8 cellular contexts compared by ENCODE assay signal in genomic region chr3:124837730-124838186, GRCh38. TPM values are rescaled to one million over a fixed set of nuclear protein-coding genes. Genes with fewer than 3 reads are reported as not detected.
DNase-seq lines count a peak whose midpoint lies in the region; ATAC-seq and TF ChIP-seq lines count a peak whose summit lies in the region.

No MANE protein-coding gene starts in this region.

- H3K9me3 Mint-ChIP-seq in natural killer cell treated with Interleukin-12 subunit alpha and Interleukin-12 subunit beta and Interleukin-15 and Interleukin-18, amount 100 ng/mL, for 72 hours = no peaks in the 10 kb centered on the region

- H2AFZ ChIP-seq in GM23248 = no peak overlapping the region

- WGBS in GM23248 (ENCODE audit: low coverage in 1 of 2, low lambda C conversion rate in 2 of 2, missing lambda C conversion rate in 2 of 2), 2 experiments = 1 to 3% methylated on average over 6 of the region's 6 CpGs

- H3K36me3 ChIP-seq in GM23248 (ENCODE audit: low read depth) (peaks cover 21% of the 10 kb centered on the region; the same call in 1 of the 2 replicates), right atrium auricular region (peaks cover 25% of the 10 kb centered on the region), gastrocnemius medialis (peaks cover 2 to 7% of the 10 kb centered on the region in 2 donors)

- in situ Hi-C loops in GM23248 (cut with MboI) = no loop called here
- in situ Hi-C loops in astrocyte of the cerebellum (cut with HindIII; ENCODE audit: low sequenced_read_pairs) = no loop called here
- in situ Hi-C loops in gastrocnemius medialis (cut with MboI; ENCODE audit: low sequenced_read_pairs in 4 of 4) = loop anchor here in 1 of 4 donors (10.0 kb wide), 1 partner anchor 47 kb away; the partner anchor contains the start of gene ITGB5

- H3K27me3 ChIP-seq in GM23248 (replicated peaks; ENCODE audit: insufficient read depth) (no peaks in the 10 kb centered on the region), right atrium auricular region (no peaks in the 10 kb centered on the region), gastrocnemius medialis (no peaks in the 10 kb centered on the region)

- H3K4me1 ChIP-seq in GM23248 (ENCODE audit: insufficient read depth) = peaks cover 63% of the 10 kb centered on the region
- peaks cover 0 to 57% of the 10 kb centered on the region in 2 donors for H3K4me1 ChIP-seq in right atrium auricular region
- H3K4me1 ChIP-seq in gastrocnemius medialis = peaks cover 38% of the 10 kb centered on the region in 2 donors

- H3K36me3 Mint-ChIP-seq in natural killer cell treated with Interleukin-12 subunit alpha and Interleukin-12 subunit beta and Interleukin-15 and Interleukin-18, amount 100 ng/mL, for 72 hours = no peaks in the 10 kb centered on the region

- H3K79me2 ChIP-seq in GM23248 (ENCODE audit: insufficient read depth) = peaks cover 74% of the 10 kb centered on the region

- TF ChIP-seq POLR2A in gastrocnemius medialis (IDR thresholded peaks at IDR 0.05) (no peak), GM18505 (IDR thresholded peaks at IDR 0.05; ENCODE audit: borderline replicate concordance, extremely low read depth, insufficient read depth, insufficient read length) (no peak)

- TF ChIP-seq CTCF in astrocyte of the cerebellum (IDR thresholded peaks at IDR 0.05; ENCODE audit: low read depth, low read length, missing control alignments) (no peak), right atrium auricular region (IDR thresholded peaks at IDR 0.05) (no peak), gastrocnemius medialis (IDR thresholded peaks at IDR 0.05 in 4 of 5, conservative IDR thresholded peaks at IDR 0.05 in 1 of 5) (no peak)

- H3K27ac Mint-ChIP-seq in natural killer cell treated with Interleukin-12 subunit alpha and Interleukin-12 subunit beta and Interleukin-15 and Interleukin-18, amount 100 ng/mL, for 72 hours = no peak overlapping the region

- ATAC-seq in gastrocnemius medialis = peak; percentile 37 to 38
- no peak for ATAC-seq in GM18505 (IDR thresholded peaks at IDR 0.05; ENCODE audit: unreplicated experiment)
- ATAC-seq in natural killer cell treated with Interleukin-12 subunit alpha and Interleukin-12 subunit beta and Interleukin-15 and Interleukin-18, amount 100 ng/mL, for 72 hours = no peak

- peaks cover 12 to 21% of the 10 kb centered on the region in 2 donors for H3K4me1 Mint-ChIP-seq in natural killer cell treated with Interleukin-12 subunit alpha and Interleukin-12 subunit beta and Interleukin-15 and Interleukin-18, amount 100 ng/mL, for 72 hours (ENCODE audit: low read depth in 2 of 2)

- H3F3A ChIP-seq in GM23248 (ENCODE audit: insufficient read depth) = peaks cover 56% of the 10 kb centered on the region

- peak overlapping the region; percentile 36 for H3K4me2 ChIP-seq in GM23248 (ENCODE audit: unreplicated experiment)

- DNase-seq in GM23248 (peak; percentile 80), astrocyte of the cerebellum (ENCODE audit: low read depth) (peak; percentile 26), right atrium auricular region (ENCODE audit: low spot score) (peak; percentile 78), gastrocnemius medialis (peak in 1 of 2 donors; percentile 57), COLO668 (lab: John Stamatoyannopoulos, UW; ENCODE audit: unreplicated experiment) (no peak), NCI-H226 (no peak)
- no peak for DNase-seq in natural killer cell treated with Interleukin-12 subunit alpha and Interleukin-12 subunit beta and Interleukin-15 and Interleukin-18, amount 100 ng/mL, for 72 hours (ENCODE audit: low spot score)

- no peaks in the 10 kb centered on the region for H4K20me1 ChIP-seq in GM23248 (ENCODE audit: insufficient read depth)

- intact Hi-C loops in gastrocnemius medialis (cut with DNase I; ENCODE audit: low total_unique reads) = loop anchor here (5.0 kb wide), 1 partner anchor 65 kb away; no protein-coding TSS in a partner anchor

- H3K27me3 Mint-ChIP-seq in natural killer cell treated with Interleukin-12 subunit alpha and Interleukin-12 subunit beta and Interleukin-15 and Interleukin-18, amount 100 ng/mL, for 72 hours = peaks cover 20 to 35% of the 10 kb centered on the region in 2 donors

- H3K27ac ChIP-seq in GM23248 (peak overlapping the region; percentile 86), right atrium auricular region (peak overlapping the region; percentile 79 to 83), gastrocnemius medialis (peak overlapping the region; percentile 73 to 87 (median 84))

- H3K4me3 Mint-ChIP-seq in natural killer cell treated with Interleukin-12 subunit alpha and Interleukin-12 subunit beta and Interleukin-15 and Interleukin-18, amount 100 ng/mL, for 72 hours = no peak overlapping the region

- peak overlapping the region; percentile 59 for H3K9ac ChIP-seq in GM23248

- H3K4me3 ChIP-seq in GM23248 = no peak overlapping the region
- no peak overlapping the region for H3K4me3 ChIP-seq in astrocyte of the cerebellum (ENCODE audit: low read depth, low read length)
- H3K4me3 ChIP-seq in right atrium auricular region = no peak overlapping the region
- no peak overlapping the region for H3K4me3 ChIP-seq in gastrocnemius medialis

- no peaks in the 10 kb centered on the region for H3K9me3 ChIP-seq in GM23248 (ENCODE audit: low read depth)
- no peaks in the 10 kb centered on the region for H3K9me3 ChIP-seq in right atrium auricular region
- H3K9me3 ChIP-seq in gastrocnemius medialis = no peaks in the 10 kb centered on the region

- H3K9me2 ChIP-seq in GM23248 (ENCODE audit: insufficient read depth) = no peaks in the 10 kb centered on the region

RNA-seq across cellular contexts. Expression of gene ITGB5, which starts 49.4 kb away (rescaled TPM):
- total RNA-seq in GM23248 (2014; rRNA removed; shearing (Covaris generic)) = 383 and 523 TPM in 2 replicates
- 33.9 and 39.4 TPM in 2 replicates for polyA plus RNA-seq in GM23248 (2016; fragmentation: Nextera tagmentation; extraction: Ambion mirVana)
- total RNA-seq in right atrium auricular region (100 to 1,000 TPM in 1 of 2 donors, 10 to 100 TPM in 1; 84.0 to 182 TPM), gastrocnemius medialis (100 to 1,000 TPM in 1 of 4 donors, 10 to 100 TPM in 3; 35.2 to 101 (median 71.3) TPM)
- total RNA-seq in natural killer cell treated with Interleukin-12 subunit alpha and Interleukin-12 subunit beta and Interleukin-15 and Interleukin-18, amount 100 ng/mL, for 72 hours = under 1 TPM in 1 of 2 donors, not detected in 1; 0.17 TPM

Comparison
In these comparisons a context has a peak if more than half of its experiments do, and no peak if none do; other contexts are left out.
1. DNase-seq: peak in GM23248 (single experiment), astrocyte of the cerebellum (single experiment) and right atrium auricular region (single experiment); none in COLO668 (single experiment), natural killer cell treated with Interleukin-12 subunit alpha and Interleukin-12 subunit beta and Interleukin-15 and Interleukin-18, amount 100 ng/mL, for 72 hours (single experiment) and NCI-H226 (single experiment).
2. ATAC-seq: peak in gastrocnemius medialis (2 of 2); none in GM18505 (single experiment) and natural killer cell treated with Interleukin-12 subunit alpha and Interleukin-12 subunit beta and Interleukin-15 and Interleukin-18, amount 100 ng/mL, for 72 hours (0 of 2).
3. RNA of gene ITGB5, which starts 49.4 kb away (total RNA-seq): 383 to 523 TPM in GM23248, 84.0 to 182 TPM in right atrium auricular region and 35.2 to 101 TPM in gastrocnemius medialis; 0.17 TPM in natural killer cell treated with Interleukin-12 subunit alpha and Interleukin-12 subunit beta and Interleukin-15 and Interleukin-18, amount 100 ng/mL, for 72 hours; every median in the first group is over 10 times any median in the second.
4. Peak in every context shown above with its lines, with median percentiles within 50 percentile points of each other: H3K27ac ChIP-seq.